26 cellular contexts compared by ENCODE assay signal in genomic region chr13:45529758-45530157, GRCh38.
A peak's percentile ranks its signal among the peaks of the same experiment; 100 is the strongest.
DNase-seq lines count a peak whose midpoint lies in the region; ATAC-seq and TF ChIP-seq lines count a peak whose summit lies in the region.
"Had no signal": no experiment of that assay in that cellular context is flagged by ENCODE, and none has a peak within 500 bp of the region (broad histone marks: within the 10 kb centered on the region; RNA-seq: fewer than 3 reads in every experiment).

No MANE protein-coding gene starts in this region.

- H3K4me3 Mint-ChIP-seq in stimulated activated naive CD8-positive, alpha-beta T cell treated with anti-CD3 and anti-CD28 coated beads, Interleukin-15, Interleukin-2, amounts not matched to agents 100 ng/mL and 50 ng/mL, for 24 hours = no peak overlapping the region
- H3K4me3 Mint-ChIP-seq in endodermal cell (no peak overlapping the region), nephron progenitor cell (no peak overlapping the region)
- H3K4me3 Mint-ChIP-seq: CD14-positive monocyte, IgD-negative memory B cell had no signal

- H3K27ac Mint-ChIP-seq in stimulated activated naive CD8-positive, alpha-beta T cell treated with anti-CD3 and anti-CD28 coated beads, Interleukin-15, Interleukin-2, amounts not matched to agents 100 ng/mL and 50 ng/mL, for 24 hours = peak overlapping the region; percentile 12
- H3K27ac Mint-ChIP-seq in endodermal cell (peak overlapping the region; percentile 33), nephron progenitor cell (no peak overlapping the region)
- H3K27ac Mint-ChIP-seq: CD14-positive monocyte, IgD-negative memory B cell had no signal

- H3K27me3 ChIP-seq in endodermal cell (ENCODE audit: control insufficient read depth, insufficient read depth, low read length, poor library complexity, severe bottlenecking) = no peaks in the 10 kb centered on the region
- H3K27me3 ChIP-seq: BE2C, Peyer's patch had no signal

- no peak for ATAC-seq in stimulated activated naive CD8-positive, alpha-beta T cell treated with anti-CD3 and anti-CD28 coated beads, Interleukin-15, Interleukin-2, amounts not matched to agents 100 U/mL and 50 U/mL, for 24 hours
- ATAC-seq in HG02610 (IDR thresholded peaks at IDR 0.05; ENCODE audit: unreplicated experiment) = no peak

- TF ChIP-seq CTCF in endodermal cell (conservative IDR thresholded peaks at IDR 0.05) = no peak
- TF ChIP-seq CTCF in nephron progenitor cell (IDR thresholded peaks at IDR 0.05) = no peak

- H3K27me3 Mint-ChIP-seq in stimulated activated naive CD8-positive, alpha-beta T cell treated with anti-CD3 and anti-CD28 coated beads, Interleukin-15, Interleukin-2, amounts not matched to agents 100 ng/mL and 50 ng/mL, for 24 hours = no peaks in the 10 kb centered on the region
- H3K27me3 Mint-ChIP-seq in endodermal cell (ENCODE audit: insufficient read depth) (no peaks in the 10 kb centered on the region), nephron progenitor cell (ENCODE audit: low read depth, poor library complexity) (peaks cover 3% of the 10 kb centered on the region)
- H3K27me3 Mint-ChIP-seq: IgD-negative memory B cell had no signal

- no peaks in the 10 kb centered on the region for H3K9me3 Mint-ChIP-seq in stimulated activated naive CD8-positive, alpha-beta T cell treated with anti-CD3 and anti-CD28 coated beads, Interleukin-15, Interleukin-2, amounts not matched to agents 100 ng/mL and 50 ng/mL, for 24 hours
- H3K9me3 Mint-ChIP-seq in endodermal cell (no peaks in the 10 kb centered on the region), nephron progenitor cell (no peaks in the 10 kb centered on the region)
- H3K9me3 Mint-ChIP-seq: CD14-positive monocyte, IgD-negative memory B cell had no signal

- no peaks in the 10 kb centered on the region for H3K9me3 ChIP-seq in endodermal cell (ENCODE audit: control insufficient read depth, low read length)
- H3K9me3 ChIP-seq: BE2C, Peyer's patch had no signal

- peaks cover 6% of the 10 kb centered on the region for H3K4me1 Mint-ChIP-seq in stimulated activated naive CD8-positive, alpha-beta T cell treated with anti-CD3 and anti-CD28 coated beads, Interleukin-15, Interleukin-2, amounts not matched to agents 100 ng/mL and 50 ng/mL, for 24 hours (ENCODE audit: low read depth)
- H3K4me1 Mint-ChIP-seq in endodermal cell (peaks cover 41% of the 10 kb centered on the region), nephron progenitor cell (peaks cover 10% of the 10 kb centered on the region)
- H3K4me1 Mint-ChIP-seq: CD14-positive monocyte, IgD-negative memory B cell had no signal

- DNase-seq in NCI-H2171 treated with DMSO at 0.1 percent for 48 hours (lab: John Stamatoyannopoulos, UW) (peak; percentile 11), NCI-H2171 (lab: John Stamatoyannopoulos, UW) (no peak), endodermal cell (no peak), nephron progenitor cell (no peak), NCI-H2107 (lab: John Stamatoyannopoulos, UW) (no peak)
- no peak for DNase-seq in stimulated activated naive CD8-positive, alpha-beta T cell treated with anti-CD3 and anti-CD28 coated beads, Interleukin-15, Interleukin-2, amounts not matched to agents 100 U/mL and 50 U/mL, for 24 hours
- DNase-seq: ACHN, BE2C, DMS153, DND-41, MM.1S, NCI-H1417, NCI-H1694, NCI-H2029 treated with DMSO at 0.1 percent for 48 hours, NCI-H2227 treated with DMSO at 0.1 percent for 48 hours, NCI-H526 treated with DMSO at 0.1 percent for 48 hours, Peyer's patch, SIG-M5 had no signal

- 95% methylated on average over 3 of the region's 3 CpGs; no CpG with 5 or more reads in 1 of the 2 experiments for WGBS in endodermal cell (ENCODE audit: insufficient coverage in 1 of 2, insufficient read length in 1 of 2), 2 experiments

- no peak overlapping the region for H3K9ac ChIP-seq in endodermal cell (ENCODE audit: extremely low read depth, low read length, poor library complexity, severe bottlenecking)
- H3K9ac ChIP-seq: KMS-11 had no signal

- peaks cover 65% of the 10 kb centered on the region for H3K36me3 Mint-ChIP-seq in stimulated activated naive CD8-positive, alpha-beta T cell treated with anti-CD3 and anti-CD28 coated beads, Interleukin-15, Interleukin-2, amounts not matched to agents 100 ng/mL and 50 ng/mL, for 24 hours (ENCODE audit: low read depth)
- H3K36me3 Mint-ChIP-seq in endodermal cell (ENCODE audit: low read depth) (peaks cover 46% of the 10 kb centered on the region), nephron progenitor cell (ENCODE audit: low read depth) (peaks cover 62% of the 10 kb centered on the region)

- H3K4me1 ChIP-seq in endodermal cell (ENCODE audit: control insufficient read depth, insufficient read depth, low read length) = peaks cover 13% of the 10 kb centered on the region
- H3K4me1 ChIP-seq: BE2C, Peyer's patch had no signal

- no peak overlapping the region for H3K27ac ChIP-seq in endodermal cell (ENCODE audit: low read depth, low read length)
- H3K27ac ChIP-seq: 22Rv1, HL-60, KMS-11, Peyer's patch, SK-N-MC had no signal

- no peak overlapping the region for H3K4me3 ChIP-seq in endodermal cell (ENCODE audit: low read length)
- H3K4me3 ChIP-seq: Peyer's patch, SK-N-MC had no signal

- peaks cover 69% of the 10 kb centered on the region for H3K36me3 ChIP-seq in endodermal cell (ENCODE audit: control insufficient read depth, insufficient read depth, low read length)
